8 cellular contexts compared by ENCODE assay signal in the genomic region with DNA sequence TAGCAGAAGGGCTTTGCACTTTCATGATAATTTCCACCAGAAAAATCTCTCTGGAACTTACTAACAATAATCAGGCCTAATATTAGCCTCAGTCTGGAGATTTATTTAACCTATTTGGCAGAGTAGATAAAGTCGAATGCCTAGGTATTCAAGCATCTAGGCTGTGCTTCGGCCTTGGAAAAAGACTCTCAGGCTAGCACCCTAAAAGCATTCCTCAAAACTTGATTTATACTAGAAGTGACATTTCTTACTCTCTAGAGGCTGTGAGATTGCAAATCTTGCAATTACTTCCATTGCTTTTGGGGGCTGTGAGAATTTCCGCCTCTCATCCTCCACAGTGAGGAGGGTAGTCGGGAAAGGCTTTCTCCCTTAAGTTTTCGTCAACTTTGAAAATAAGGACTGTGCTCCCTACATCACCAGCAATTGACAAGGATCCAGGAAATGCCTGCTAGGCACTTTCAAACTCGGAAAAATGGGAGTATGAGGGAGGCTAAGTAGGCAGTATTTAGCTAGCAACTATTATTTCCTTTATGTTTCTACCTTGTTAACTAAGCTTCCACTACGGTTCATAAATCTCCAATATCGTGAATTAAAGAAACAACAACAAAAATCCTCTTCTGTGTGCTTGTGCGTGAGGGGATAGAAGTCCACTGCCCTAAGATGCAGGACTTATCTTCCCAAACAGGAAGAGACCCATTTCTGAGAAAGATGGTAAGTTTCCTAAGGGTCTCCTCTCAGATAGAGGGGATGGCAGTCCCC. TPM values are rescaled to one million over a fixed set of nuclear protein-coding genes. Genes with fewer than 3 reads are reported as not detected.
DNase-seq lines count a peak whose midpoint lies in the region; ATAC-seq, FAIRE-seq and TF ChIP-seq lines count a peak whose summit lies in the region.

No MANE protein-coding gene starts in this region.

- peaks cover 22% of the 10 kb centered on the region for H3K4me1 Mint-ChIP-seq in activated CD8-positive, alpha-beta T cell treated with anti-CD3 and anti-CD28 coated beads for 36 hours (ENCODE audit: low read depth)
- H3K4me1 Mint-ChIP-seq in stimulated activated naive B cell treated with anti-CD40 and anti-IgM and Interleukin-4, amounts not matched to agents 10 μg/mL and 1 μg/mL and 100 μg/mL, for 72 hours: peaks cover 20 to 37% of the 10 kb centered on the region in 2 donors

- peak overlapping the region; percentile 88 for H3K27ac Mint-ChIP-seq in activated CD8-positive, alpha-beta T cell treated with anti-CD3 and anti-CD28 coated beads for 36 hours
- H3K27ac Mint-ChIP-seq in stimulated activated naive B cell treated with anti-CD40 and anti-IgM and Interleukin-4, amounts not matched to agents 10 μg/mL and 1 μg/mL and 100 μg/mL, for 72 hours: peak overlapping the region; percentile 91

- intact Hi-C loops in activated CD8-positive, alpha-beta T cell treated with anti-CD3 and anti-CD28 coated beads for 36 hours (cut with micrococcal nuclease): loop anchor here (5.0 to 10.0 kb wide), 2 partner anchors 175 to 627 kb away; no protein-coding TSS in a partner anchor

- peaks cover 2% of the 10 kb centered on the region for H3K27me3 Mint-ChIP-seq in activated CD8-positive, alpha-beta T cell treated with anti-CD3 and anti-CD28 coated beads for 36 hours
- no peaks in the 10 kb centered on the region for H3K27me3 Mint-ChIP-seq in stimulated activated naive B cell treated with anti-CD40 and anti-IgM and Interleukin-4, amounts not matched to agents 10 μg/mL and 1 μg/mL and 100 μg/mL, for 72 hours

- H3K36me3 ChIP-seq in iPS-15b (ENCODE audit: control insufficient read depth, insufficient read depth, low read length): no peaks in the 10 kb centered on the region

- H3K4me3 ChIP-seq in HFF-Myc (replicated peaks; ENCODE audit: low read depth, low read length) (peak overlapping the region; percentile 74), iPS-15b (ENCODE audit: low read depth, low read length) (peak overlapping the region; percentile 73)

- H3K27me3 ChIP-seq in iPS-15b (ENCODE audit: control insufficient read depth, insufficient read depth, low read length): no peaks in the 10 kb centered on the region

- peak overlapping the region; percentile 76 for H3K4me3 Mint-ChIP-seq in activated CD8-positive, alpha-beta T cell treated with anti-CD3 and anti-CD28 coated beads for 36 hours
- H3K4me3 Mint-ChIP-seq in stimulated activated naive B cell treated with anti-CD40 and anti-IgM and Interleukin-4, amounts not matched to agents 10 μg/mL and 1 μg/mL and 100 μg/mL, for 72 hours: peak overlapping the region; percentile 90 to 92

- no peak for DNase-seq in HFF-Myc (ENCODE audit: extremely low read depth, low read depth)
- no peak for DNase-seq in activated CD8-positive, alpha-beta T cell treated with anti-CD3 and anti-CD28 coated beads for 36 hours
- DNase-seq in stimulated activated naive B cell treated with anti-CD40 and anti-IgM and Interleukin-4, amounts not matched to agents 10 μg/mL and 1 μg/mL and 100 μg/mL, for 72 hours: no peak
- no peak for DNase-seq in AML-193 (lab: John Stamatoyannopoulos, UW)
- no peak for DNase-seq in CD1c-positive myeloid dendritic cell (ENCODE audit: extremely low spot score)
- no peak for DNase-seq in HTR-8/SVneo (ENCODE audit: insufficient read length, low spot score)

- H3K36me3 Mint-ChIP-seq in activated CD8-positive, alpha-beta T cell treated with anti-CD3 and anti-CD28 coated beads for 36 hours (ENCODE audit: low read depth): peaks cover 12% of the 10 kb centered on the region
- peaks cover 5% of the 10 kb centered on the region in 2 donors for H3K36me3 Mint-ChIP-seq in stimulated activated naive B cell treated with anti-CD40 and anti-IgM and Interleukin-4, amounts not matched to agents 10 μg/mL and 1 μg/mL and 100 μg/mL, for 72 hours

- CTCF ChIA-PET in activated CD8-positive, alpha-beta T cell treated with anti-CD3 and anti-CD28 coated beads for 36 hours (lab: Charles Lee): interaction anchor here (1.2 to 3.8 kb wide), 8 partner anchors 11 to 626 kb away, joined by 3 to 25 read pairs (median 6); no protein-coding TSS in a partner anchor

- no peak for TF ChIP-seq CTCF in HFF-Myc (IDR thresholded peaks at IDR 0.05; ENCODE audit: low read depth, low read length, missing control alignments)
- TF ChIP-seq CTCF in activated CD8-positive, alpha-beta T cell treated with anti-CD3 and anti-CD28 coated beads for 36 hours (IDR thresholded peaks at IDR 0.05): no peak

- H3K4me1 ChIP-seq in iPS-15b (ENCODE audit: control insufficient read depth, insufficient read depth, low read length): peaks cover 14% of the 10 kb centered on the region

- POLR2A ChIA-PET in activated CD8-positive, alpha-beta T cell treated with anti-CD3 and anti-CD28 coated beads for 36 hours (lab: Charles Lee): interaction anchor here (0.6 to 2.0 kb wide), 4 partner anchors 76 to 626 kb away, joined by 3 to 7 read pairs (median 3); no protein-coding TSS in a partner anchor

- no peak for ATAC-seq in activated CD8-positive, alpha-beta T cell treated with anti-CD3 and anti-CD28 coated beads for 36 hours
- no peak for ATAC-seq in stimulated activated naive B cell treated with anti-CD40 and anti-IgM and Interleukin-4, amounts not matched to agents 10 μg/mL and 1 μg/mL and 100 μg/mL, for 72 hours (replicated peaks)
- no peak for ATAC-seq in GM18867 (IDR thresholded peaks at IDR 0.05; ENCODE audit: unreplicated experiment)

- peak overlapping the region; percentile 32 for H3K9ac ChIP-seq in iPS-15b (ENCODE audit: low read depth, low read length)

- H3K9me3 ChIP-seq in iPS-15b (ENCODE audit: control insufficient read depth, insufficient read depth, low read length): no peaks in the 10 kb centered on the region

- no peak for FAIRE-seq in HTR-8/SVneo (lab: Jason Lieb, UNC)

- H3K9me3 Mint-ChIP-seq in activated CD8-positive, alpha-beta T cell treated with anti-CD3 and anti-CD28 coated beads for 36 hours: no peaks in the 10 kb centered on the region
- no peaks in the 10 kb centered on the region for H3K9me3 Mint-ChIP-seq in stimulated activated naive B cell treated with anti-CD40 and anti-IgM and Interleukin-4, amounts not matched to agents 10 μg/mL and 1 μg/mL and 100 μg/mL, for 72 hours

RNA-seq across cellular contexts. Expression of gene LMO4, which starts 1.1 kb away (rescaled TPM):
- total RNA-seq in activated CD8-positive, alpha-beta T cell treated with anti-CD3 and anti-CD28 coated beads for 36 hours: 10 to 100 TPM; 35.1 to 36.8 TPM
